Comparison of ENCODE assay signal across 10 cellular contexts in the genomic region with DNA sequence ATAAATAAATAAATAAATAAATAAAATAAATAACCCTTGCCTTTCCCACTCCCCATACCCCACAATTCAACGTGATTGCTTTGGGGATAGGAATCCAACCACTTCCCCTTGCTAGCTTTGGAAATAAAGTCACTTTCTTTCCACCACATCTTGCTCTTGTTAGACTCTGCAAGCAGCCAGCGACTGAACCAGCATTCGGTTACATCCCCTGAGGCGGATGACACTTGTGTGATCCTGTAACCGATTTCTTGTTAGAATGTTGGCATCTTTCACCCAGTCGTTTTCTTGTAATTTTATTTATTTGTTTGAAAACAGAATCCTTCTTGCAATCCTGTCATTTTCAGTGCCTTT. TPM values are rescaled to one million over a fixed set of nuclear protein-coding genes. Genes with fewer than 3 reads are reported as not detected.
DNase-seq lines count a peak whose midpoint lies in the region; ATAC-seq and TF ChIP-seq lines count a peak whose summit lies in the region.
"Had no signal": no experiment of that assay in that cellular context is flagged by ENCODE, and none has a peak within 500 bp of the region (broad histone marks: within the 10 kb centered on the region; RNA-seq: fewer than 3 reads in every experiment).

No MANE protein-coding gene starts in this region.

- no peak overlapping the region for H3K27ac ChIP-seq in mammary epithelial cell (ENCODE audit: insufficient read depth, low read depth, low read length)
- peak overlapping the region in 18 of 21 experiments; percentile 19 to 100 (median 99) for H3K27ac ChIP-seq in skin epidermis

- no peaks in the 10 kb centered on the region for H4K20me1 ChIP-seq in mammary epithelial cell (ENCODE audit: insufficient read depth, low read length)

- ATAC-seq in HG02759 (IDR thresholded peaks at IDR 0.05; ENCODE audit: unreplicated experiment), result no peak
- no peak for ATAC-seq in GM18511 (IDR thresholded peaks at IDR 0.05; ENCODE audit: unreplicated experiment)

- CTCF ChIA-PET in mammary epithelial cell (lab: Charles Lee; ENCODE audit: low non-redundant PET), result no interaction called here

- H3K36me3 ChIP-seq in mammary epithelial cell (ENCODE audit: insufficient read depth, low read length) (no peaks in the 10 kb centered on the region), BE2C (no peaks in the 10 kb centered on the region)

- TF ChIP-seq CTCF in NB4 (IDR thresholded peaks at IDR 0.05; ENCODE audit: low read depth, low read length), result no peak
- TF ChIP-seq CTCF in mammary epithelial cell (conservative IDR thresholded peaks at IDR 0.05 in 1 of 2, IDR thresholded peaks at IDR 0.05 in 1 of 2; ENCODE audit: extremely low read depth in 1 of 2, insufficient read depth in 1 of 2, low read depth in 1 of 2, low read length in 2 of 2), result no peak
- no peak for TF ChIP-seq CTCF in BE2C (IDR thresholded peaks at IDR 0.05; ENCODE audit: low read depth, low read length)

- peaks cover 17% of the 10 kb centered on the region for H3K4me1 ChIP-seq in mammary epithelial cell (ENCODE audit: insufficient read depth, low read length)
- no peaks in the 10 kb centered on the region for H3K4me1 ChIP-seq in BE2C

- intact Hi-C loops in mammary epithelial cell (cut with micrococcal nuclease), result loop anchor here (1.0 kb wide), 1 partner anchor 8 kb away; no protein-coding TSS in a partner anchor

- H3K9me3 ChIP-seq in mammary epithelial cell (replicated peaks; ENCODE audit: insufficient read depth, low read length), result no peaks in the 10 kb centered on the region
- no peaks in the 10 kb centered on the region for H3K9me3 ChIP-seq in BE2C

- H3K4me2 ChIP-seq in mammary epithelial cell (ENCODE audit: insufficient read depth, low read depth, low read length), result no peak overlapping the region

- BruUV-seq in mammary epithelial cell (replicated peaks; lab: Mats Ljungman, UMichigan), result no TSS peak

- dilution Hi-C loops in mammary epithelial cell (cut with HindIII; ENCODE audit: low sequenced_read_pairs), result no loop called here

- 69% methylated on average over 6 of the region's 6 CpGs for WGBS in mammary epithelial cell (ENCODE audit: low coverage, missing lambda C conversion rate)

- TF ChIP-seq POLR2A in NB4 (IDR thresholded peaks at IDR 0.05; ENCODE audit: extremely low read depth, insufficient read length), result no peak

- H3K4me3 ChIP-seq in NB4 (ENCODE audit: low read depth, low read length), result peak overlapping the region; percentile 27
- H3K4me3 ChIP-seq in mammary epithelial cell (replicated peaks in 1 of 3; ENCODE audit: insufficient read depth in 1 of 3, low read depth in 2 of 3, low read length in 3 of 3), result no peak overlapping the region
- no peak overlapping the region for H3K4me3 ChIP-seq in skin epidermis
- H3K4me3 ChIP-seq in BE2C (ENCODE audit: low read depth, low read length), result no peak overlapping the region

- H3K9ac ChIP-seq in mammary epithelial cell (ENCODE audit: insufficient read depth, low read length), result no peak overlapping the region

- DNase-seq in ELR (ENCODE audit: low read depth) (peak; percentile 69), NB4 (ENCODE audit: low read depth) (peak; percentile 80), mammary epithelial cell (peak; percentile 41), BE2C (no peak)
- DNase-seq: activated CD4-positive, CD25-positive, alpha-beta regulatory T cell; NCI-H2029 treated with DMSO at 0.1 percent for 48 hours; stimulated activated CD4-positive, alpha-beta T cell treated with anti-CD3 and anti-CD28 coated beads, Interleukin-12 subunit alpha, Interleukin-12 subunit beta, amount 100 ng/mL, for 4 hours had no signal

- no peak overlapping the region for H2AFZ ChIP-seq in mammary epithelial cell (ENCODE audit: low read depth, low read length)

- in situ Hi-C loops in mammary epithelial cell (cut with MboI; ENCODE audit: low sequenced_read_pairs in 2 of 2), result no loop called here

- H3K79me2 ChIP-seq in mammary epithelial cell (ENCODE audit: insufficient read depth, low read length), result peaks cover 33% of the 10 kb centered on the region

- H3K27me3 ChIP-seq in mammary epithelial cell (ENCODE audit: insufficient read depth, low read length) (no peaks in the 10 kb centered on the region), BE2C (no peaks in the 10 kb centered on the region)

RNA-seq across cellular contexts. Expression of a gene that starts 1.6 kb away (rescaled TPM):
- total RNA-seq in mammary epithelial cell, result 100 to 1,000 TPM in 1 of 2 donors, 10 to 100 TPM in 1; 63.3 to 104 TPM
- polyA plus RNA-seq in mammary epithelial cell, result 93.1 TPM
- 92.8 TPM for polyA minus RNA-seq in mammary epithelial cell
- polyA plus RNA-seq in BE2C (2012; ENCODE audit: insufficient read depth, insufficient read length, low read depth), result 21.1 TPM
